In genomic region chr2:173355866-173356508, GRCh38 we compare ENCODE assay signal across 8 cellular contexts. TPM values are rescaled to one million over a fixed set of nuclear protein-coding genes. Genes with fewer than 3 reads are reported as not detected.
A peak's percentile ranks its signal among the peaks of the same experiment; 100 is the strongest.
DNase-seq lines count a peak whose midpoint lies in the region; ATAC-seq and TF ChIP-seq lines count a peak whose summit lies in the region.

No MANE protein-coding gene starts in this region.

- H3K36me3 Mint-ChIP-seq in chondrocyte (ENCODE audit: low read depth), result no peaks in the 10 kb centered on the region

- peak overlapping the region; percentile 99 for H3K9ac ChIP-seq in HUES6 (ENCODE audit: low read length)

- H3K27me3 Mint-ChIP-seq in chondrocyte (ENCODE audit: low read depth), result peaks cover 5% of the 10 kb centered on the region

- no peak overlapping the region for H2AFZ ChIP-seq in neuron (ENCODE audit: low read depth, low read length)

- peak overlapping the region; percentile 68 for H3K27ac Mint-ChIP-seq in chondrocyte (ENCODE audit: unreplicated experiment)

- H3K27ac ChIP-seq in DOHH2 (ENCODE audit: low read depth, low read length) (peak overlapping the region; percentile 93), HUES6 (ENCODE audit: low read depth, low read length) (no peak overlapping the region)

- H3K4me1 Mint-ChIP-seq in chondrocyte (ENCODE audit: low read depth), result peaks cover 15% of the 10 kb centered on the region

- H3K9me2 ChIP-seq in DOHH2 (replicated peaks; ENCODE audit: control insufficient read depth, low read length), result no peaks in the 10 kb centered on the region

- TF ChIP-seq CTCF in DOHH2 (IDR thresholded peaks at IDR 0.05; ENCODE audit: low read depth, low read length, poor library complexity, severe bottlenecking) (no peak), chondrocyte (IDR thresholded peaks at IDR 0.05) (no peak)

- H3K4me3 Mint-ChIP-seq in chondrocyte (ENCODE audit: unreplicated experiment), result peak overlapping the region; percentile 87

- ATAC-seq in HG03108 (IDR thresholded peaks at IDR 0.05; ENCODE audit: unreplicated experiment), result no peak
- ATAC-seq in GM18867 (IDR thresholded peaks at IDR 0.05; ENCODE audit: unreplicated experiment), result no peak

- H3K27me3 ChIP-seq in DOHH2 (ENCODE audit: control insufficient read depth, low read length) (no peaks in the 10 kb centered on the region), HUES6 (ENCODE audit: control insufficient read depth, insufficient read depth, low read length) (no peaks in the 10 kb centered on the region), neuron (ENCODE audit: insufficient read depth, low read length) (no peaks in the 10 kb centered on the region)

- peaks cover 88% of the 10 kb centered on the region for H3K79me2 ChIP-seq in DOHH2 (ENCODE audit: control insufficient read depth, low read length)

- peaks cover 19% of the 10 kb centered on the region for H4K20me1 ChIP-seq in DOHH2 (ENCODE audit: control insufficient read depth, insufficient read depth, low read depth, low read length)

- H3K4me1 ChIP-seq in DOHH2 (ENCODE audit: control insufficient read depth, low read length), result peaks cover 77% of the 10 kb centered on the region
- H3K4me1 ChIP-seq in HUES6 (ENCODE audit: control insufficient read depth, insufficient read depth, low read length), result peaks cover 31% of the 10 kb centered on the region
- H3K4me1 ChIP-seq in neuron (ENCODE audit: insufficient read depth, low read length), result peaks cover 12% of the 10 kb centered on the region

- no peaks in the 10 kb centered on the region for H3K9me3 Mint-ChIP-seq in chondrocyte (ENCODE audit: low read depth)

- DNase-seq in chondrocyte (ENCODE audit: low spot score) (no peak), COR-L47 (lab: John Stamatoyannopoulos, UW) (no peak), NCI-H2227 treated with DMSO at 0.1 percent for 48 hours (lab: John Stamatoyannopoulos, UW) (no peak)

- H3F3A ChIP-seq in DOHH2 (ENCODE audit: control insufficient read depth, insufficient read depth), result peaks cover 26% of the 10 kb centered on the region

- H3K9me3 ChIP-seq in DOHH2 (ENCODE audit: control insufficient read depth, insufficient read depth, low read length) (no peaks in the 10 kb centered on the region), HUES6 (ENCODE audit: control insufficient read depth, insufficient read depth, low read depth, low read length) (0 out of 2 replicates have a peak, but pooled peaks cover 3% of the 10 kb centered on the region), neuron (ENCODE audit: low read length) (no peaks in the 10 kb centered on the region)

- peak overlapping the region; percentile 93 for H3K4me3 ChIP-seq in DOHH2 (ENCODE audit: low read length)
- H3K4me3 ChIP-seq in HUES6 (ENCODE audit: low read depth, low read length), result peak overlapping the region; percentile 77
- H3K4me3 ChIP-seq in neuron (ENCODE audit: low read length), result peak overlapping the region; percentile 91

- peaks cover 61% of the 10 kb centered on the region for H3K36me3 ChIP-seq in DOHH2 (ENCODE audit: control insufficient read depth, low read length)
- H3K36me3 ChIP-seq in HUES6 (ENCODE audit: control insufficient read depth, insufficient read depth, low read length), result peaks cover 32% of the 10 kb centered on the region
- peaks cover 23% of the 10 kb centered on the region for H3K36me3 ChIP-seq in neuron (ENCODE audit: insufficient read depth, low read length)

- H3K4me2 ChIP-seq in DOHH2 (ENCODE audit: low read length), result peak overlapping the region; percentile 86

RNA-seq across cellular contexts. Expression of gene CDCA7, which starts 1.3 kb away (rescaled TPM):
- total RNA-seq in chondrocyte, result 5.4 to 8.7 TPM (median 5.9 TPM) in 3 replicates
